10 cellular contexts compared by ENCODE assay signal in genomic region chr20:19944772-19945459, GRCh38.
DNase-seq lines count a peak whose midpoint lies in the region; ATAC-seq and TF ChIP-seq lines count a peak whose summit lies in the region.
"Had no signal": no experiment of that assay in that cellular context is flagged by ENCODE, and none has a peak within 500 bp of the region (broad histone marks: within the 10 kb centered on the region; RNA-seq: fewer than 3 reads in every experiment).

No MANE protein-coding gene starts in this region.

- no peak overlapping the region for H3K4me3 ChIP-seq in fibroblast of mammary gland (ENCODE audit: control insufficient read depth, low read depth, low read length)
- H3K4me3 ChIP-seq: HAP-1 had no signal

- ATAC-seq in GM19035 (IDR thresholded peaks at IDR 0.05; ENCODE audit: unreplicated experiment) (peak; percentile 55), HG03039 (IDR thresholded peaks at IDR 0.05; ENCODE audit: unreplicated experiment) (peak; percentile 42), GM19467 (IDR thresholded peaks at IDR 0.05; ENCODE audit: unreplicated experiment) (no peak)

- H3K9me3 Mint-ChIP-seq in immature natural killer cell: no peaks in the 10 kb centered on the region

- H3K4me3 Mint-ChIP-seq in immature natural killer cell: no peak overlapping the region

- peak; percentile 61 for DNase-seq in fibroblast of mammary gland (ENCODE audit: low read depth)
- DNase-seq in stimulated activated CD4-positive, alpha-beta T cell treated with anti-CD3 and anti-CD28 coated beads, TNF-alpha, amount 100 ng/mL, for 24 hours (ENCODE audit: low read depth in 3 of 3): peak in 2 of 3 experiments; percentile 4 to 37
- no peak for DNase-seq in epidermal melanocyte (ENCODE audit: insufficient read length, low spot score)
- no peak for DNase-seq in immature natural killer cell
- no peak for DNase-seq in HuH-7.5 (ENCODE audit: low spot score)
- DNase-seq: central memory CD4-positive, alpha-beta T cell had no signal

- H3K4me1 Mint-ChIP-seq in immature natural killer cell: peaks cover 15 to 23% of the 10 kb centered on the region in 2 donors

- peaks cover 3 to 6% (median 5%) of the 10 kb centered on the region in 3 donors for H3K27me3 Mint-ChIP-seq in immature natural killer cell (ENCODE audit: low read depth in 3 of 3)

- no peak for TF ChIP-seq CTCF in fibroblast of mammary gland (conservative IDR thresholded peaks at IDR 0.05; ENCODE audit: control insufficient read depth, insufficient read depth, low read depth, low read length)

- H3K36me3 Mint-ChIP-seq in immature natural killer cell: no peaks in the 10 kb centered on the region

- no peak overlapping the region for H3K27ac Mint-ChIP-seq in immature natural killer cell

Comparison
In these comparisons a context has a peak if more than half of its experiments do, and no peak if none do; other contexts are left out.
1. DNase-seq: peak in fibroblast of mammary gland (single experiment) and stimulated activated CD4-positive, alpha-beta T cell treated with anti-CD3 and anti-CD28 coated beads, TNF-alpha, amount 100 ng/mL, for 24 hours (2 of 3); none in epidermal melanocyte (single experiment), immature natural killer cell (0 of 3) and HuH-7.5 (single experiment).